In genomic region chr7:1922071-1922869, GRCh38 we compare ENCODE assay signal across 9 cellular contexts.
A peak's percentile ranks its signal among the peaks of the same experiment; 100 is the strongest.
DNase-seq lines count a peak whose midpoint lies in the region; ATAC-seq, FAIRE-seq and TF ChIP-seq lines count a peak whose summit lies in the region.
"Had no signal": no experiment of that assay in that cellular context is flagged by ENCODE, and none has a peak within 500 bp of the region (broad histone marks: within the 10 kb centered on the region; RNA-seq: fewer than 3 reads in every experiment).

No MANE protein-coding gene starts in this region.

- no peak for TF ChIP-seq POLR2A in GM12892 (IDR thresholded peaks at IDR 0.05; ENCODE audit: low read depth, low read length)

- H3K4me1 ChIP-seq in thymus (ENCODE audit: control insufficient read depth, insufficient read depth, low read length), result peaks cover 58% of the 10 kb centered on the region

- intact Hi-C loops in posterior vena cava (cut with DNase I), result no loop called here

- no peaks in the 10 kb centered on the region for H3K27me3 ChIP-seq in thymus (ENCODE audit: control insufficient read depth, insufficient read depth)

- H3K27ac ChIP-seq in thymus (ENCODE audit: low read depth), result peak overlapping the region; percentile 68

- H3K4me3 ChIP-seq in thymus (ENCODE audit: low read length), result no peak overlapping the region

- H3K36me3 ChIP-seq in thymus (ENCODE audit: control insufficient read depth, insufficient read depth), result peaks cover 22% of the 10 kb centered on the region

- H3K9me3 ChIP-seq in thymus (ENCODE audit: control insufficient read depth), result no peaks in the 10 kb centered on the region

- TF ChIP-seq CTCF in omental fat pad (IDR thresholded peaks at IDR 0.05), result no peak

- DNase-seq in activated CD4-positive, alpha-beta T cell treated with anti-CD3 and anti-CD28 coated beads for 1 hour, result peak; percentile 33
- no peak for DNase-seq in activated CD4-positive, alpha-beta T cell treated with anti-CD3 and anti-CD28 coated beads, Interleukin-2, amount 50 U/mL, for 1 hour
- DNase-seq in activated T-cell treated with anti-CD3 and anti-CD28 coated beads for 24 hours (ENCODE audit: low read depth) (peak; percentile 57), left lobe of liver (ENCODE audit: low spot score) (no peak), GM12892 (ENCODE audit: insufficient read length) (no peak), omental fat pad (ENCODE audit: low spot score) (no peak), posterior vena cava (ENCODE audit: low spot score) (no peak)
- DNase-seq: NCI-H526 had no signal

- ATAC-seq in left lobe of liver, result peak; percentile 7
- no peak for ATAC-seq in omental fat pad (ENCODE audit: low FRiP score)

- no peak for FAIRE-seq in GM12892 (lab: Jason Lieb, UNC)

- WGBS in thymus, result 88% methylated on average over 42 of the region's 42 CpGs

Comparison
In these comparisons a context has a peak if more than half of its experiments do, and no peak if none do; other contexts are left out.
1. DNase-seq: peak in activated CD4-positive, alpha-beta T cell treated with anti-CD3 and anti-CD28 coated beads for 1 hour (single experiment) and activated T-cell treated with anti-CD3 and anti-CD28 coated beads for 24 hours (single experiment); none in activated CD4-positive, alpha-beta T cell treated with anti-CD3 and anti-CD28 coated beads, Interleukin-2, amount 50 U/mL, for 1 hour (single experiment), left lobe of liver (single experiment), GM12892 (single experiment), omental fat pad (single experiment) and posterior vena cava (single experiment).